In the genomic region with DNA sequence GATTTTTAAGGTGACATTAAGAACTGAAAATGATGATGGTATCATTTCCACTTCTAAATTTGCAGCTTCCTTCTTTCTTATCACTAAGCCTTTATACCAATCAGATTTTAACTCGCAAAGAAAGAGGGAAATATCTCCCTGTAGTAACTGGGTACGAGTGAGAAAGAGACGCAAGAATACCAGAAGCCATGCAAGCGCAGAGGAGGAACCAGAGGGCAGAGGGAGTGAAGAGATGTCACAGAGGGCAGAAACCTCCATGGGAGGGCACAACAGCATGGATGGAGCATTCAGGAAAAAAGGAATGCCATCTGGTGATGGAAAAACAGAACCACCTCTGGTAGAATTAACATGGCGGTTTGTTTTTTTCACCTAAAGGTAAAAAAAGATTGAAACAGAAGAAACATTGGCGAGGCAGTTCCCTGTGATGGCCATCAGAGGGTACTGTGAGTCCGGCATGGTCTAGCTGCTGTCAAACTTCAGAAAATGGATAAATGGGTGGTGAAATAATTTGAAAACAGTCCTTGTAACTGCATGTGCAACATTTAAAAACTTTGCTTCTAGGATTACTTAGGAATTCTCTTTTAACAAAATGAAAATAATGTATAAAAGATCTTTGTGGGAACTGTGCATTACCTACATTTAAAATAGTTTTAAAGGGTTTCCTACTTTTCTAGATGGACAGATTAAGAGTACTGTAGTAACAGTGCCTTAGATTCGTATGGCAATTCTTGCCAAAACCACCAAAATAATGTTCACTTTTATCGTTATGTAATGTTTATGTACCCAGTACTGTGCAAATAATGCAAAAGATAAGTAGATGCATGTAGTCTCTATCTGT, we compare ENCODE assay signal across 8 cellular contexts.
DNase-seq lines count a peak whose midpoint lies in the region; ATAC-seq and TF ChIP-seq lines count a peak whose summit lies in the region.

No MANE protein-coding gene starts in this region.

- TF ChIP-seq CTCF in KMS-11 (conservative IDR thresholded peaks at IDR 0.05; ENCODE audit: low read depth, low read length) = peak; percentile 74

- H3K4me1 ChIP-seq in KMS-11 (ENCODE audit: low read depth, poor library complexity, severe bottlenecking) = no peaks in the 10 kb centered on the region

- H3K27me3 ChIP-seq in KMS-11 (ENCODE audit: insufficient read depth, low read depth) = no peaks in the 10 kb centered on the region

- no peak overlapping the region for H3K27ac Mint-ChIP-seq in activated naive CD8-positive, alpha-beta T cell treated with anti-CD3 and anti-CD28 coated beads for 36 hours
- H3K27ac Mint-ChIP-seq in activated naive CD8-positive, alpha-beta T cell treated with anti-CD3 and anti-CD28 coated beads, Interleukin-2, amount 50 U/mL, for 24 hours = no peak overlapping the region

- H3K4me3 Mint-ChIP-seq in activated naive CD8-positive, alpha-beta T cell treated with anti-CD3 and anti-CD28 coated beads for 36 hours = no peak overlapping the region
- H3K4me3 Mint-ChIP-seq in activated naive CD8-positive, alpha-beta T cell treated with anti-CD3 and anti-CD28 coated beads, Interleukin-2, amount 50 U/mL, for 24 hours = no peak overlapping the region

- H3K9ac ChIP-seq in KMS-11 = no peak overlapping the region

- ATAC-seq in activated naive CD8-positive, alpha-beta T cell treated with anti-CD3 and anti-CD28 coated beads, Interleukin-2, amount 50 U/mL, for 24 hours = no peak
- peak; percentile 84 for ATAC-seq in left lobe of liver

- H3K9me3 Mint-ChIP-seq in activated naive CD8-positive, alpha-beta T cell treated with anti-CD3 and anti-CD28 coated beads for 36 hours = no peaks in the 10 kb centered on the region
- no peaks in the 10 kb centered on the region for H3K9me3 Mint-ChIP-seq in activated naive CD8-positive, alpha-beta T cell treated with anti-CD3 and anti-CD28 coated beads, Interleukin-2, amount 50 U/mL, for 24 hours

- H3K27ac ChIP-seq in KMS-11 = no peak overlapping the region

- H3K27me3 Mint-ChIP-seq in activated naive CD8-positive, alpha-beta T cell treated with anti-CD3 and anti-CD28 coated beads for 36 hours = no peaks in the 10 kb centered on the region
- no peaks in the 10 kb centered on the region for H3K27me3 Mint-ChIP-seq in activated naive CD8-positive, alpha-beta T cell treated with anti-CD3 and anti-CD28 coated beads, Interleukin-2, amount 50 U/mL, for 24 hours

- H4K20me1 ChIP-seq in KMS-11 (ENCODE audit: insufficient read depth) = no peaks in the 10 kb centered on the region; the same call in 1 of the 2 replicates

- H3K36me3 ChIP-seq in KMS-11 (ENCODE audit: insufficient read depth) = no peaks in the 10 kb centered on the region

- H3K4me2 ChIP-seq in KMS-11 = no peak overlapping the region

- H3K4me3 ChIP-seq in KMS-11 (IDR thresholded peaks at IDR 0.05; ENCODE audit: insufficient read depth, low read depth, low read length) = no peak overlapping the region

- DNase-seq in activated naive CD8-positive, alpha-beta T cell treated with anti-CD3 and anti-CD28 coated beads for 36 hours = peak; percentile 10
- DNase-seq in activated naive CD8-positive, alpha-beta T cell treated with anti-CD3 and anti-CD28 coated beads, Interleukin-2, amount 50 U/mL, for 24 hours = no peak
- peak; percentile 58 for DNase-seq in astrocyte of the hippocampus (ENCODE audit: low read depth, low spot score)
- no peak for DNase-seq in left lobe of liver (ENCODE audit: low spot score)
- no peak for DNase-seq in NCI-H510A (lab: John Stamatoyannopoulos, UW)
- no peak for DNase-seq in NCI-H524 treated with DMSO at 0.1 percent for 48 hours (lab: John Stamatoyannopoulos, UW)
- no peak for DNase-seq in stimulated activated CD4-positive, alpha-beta T cell treated with anti-CD3 and anti-CD28 coated beads, Interleukin-4, amount 100 ng/mL, for 24 hours

- H3K36me3 Mint-ChIP-seq in activated naive CD8-positive, alpha-beta T cell treated with anti-CD3 and anti-CD28 coated beads for 36 hours = no peaks in the 10 kb centered on the region
- no peaks in the 10 kb centered on the region for H3K36me3 Mint-ChIP-seq in activated naive CD8-positive, alpha-beta T cell treated with anti-CD3 and anti-CD28 coated beads, Interleukin-2, amount 50 U/mL, for 24 hours (ENCODE audit: low read depth)

- H3K4me1 Mint-ChIP-seq in activated naive CD8-positive, alpha-beta T cell treated with anti-CD3 and anti-CD28 coated beads for 36 hours = peaks cover 5% of the 10 kb centered on the region
- no peaks in the 10 kb centered on the region for H3K4me1 Mint-ChIP-seq in activated naive CD8-positive, alpha-beta T cell treated with anti-CD3 and anti-CD28 coated beads, Interleukin-2, amount 50 U/mL, for 24 hours

- no peak overlapping the region for H2AFZ ChIP-seq in KMS-11 (ENCODE audit: low read depth)

- no peaks in the 10 kb centered on the region for H3K79me2 ChIP-seq in KMS-11 (ENCODE audit: insufficient read depth, low read depth)

Comparison
In these comparisons a context has a peak if more than half of its experiments do, and no peak if none do; other contexts are left out.
1. DNase-seq: peak in activated naive CD8-positive, alpha-beta T cell treated with anti-CD3 and anti-CD28 coated beads for 36 hours (single experiment) and astrocyte of the hippocampus (single experiment); none in activated naive CD8-positive, alpha-beta T cell treated with anti-CD3 and anti-CD28 coated beads, Interleukin-2, amount 50 U/mL, for 24 hours (single experiment), left lobe of liver (single experiment), NCI-H510A (single experiment), NCI-H524 treated with DMSO at 0.1 percent for 48 hours (single experiment) and stimulated activated CD4-positive, alpha-beta T cell treated with anti-CD3 and anti-CD28 coated beads, Interleukin-4, amount 100 ng/mL, for 24 hours (single experiment).